In genomic region chr18:63452273-63452672, GRCh38 we compare ENCODE assay signal across 1 cellular context.
TF ChIP-seq lines count a peak whose summit lies in the region.

No MANE protein-coding gene starts in this region.

TF ChIP-seq in HEK293, 187 proteins besides CTCF, POLR2A, EP300 and RAD21 (continued from another document):
- TF ChIP-seq ZSCAN18 (tag by site-specific recombination; IDR thresholded peaks at IDR 0.05) (no peak), PRDM6 (tag by site-specific recombination; IDR thresholded peaks at IDR 0.05) (peak; percentile 78), TCF7L2 (IDR thresholded peaks at IDR 0.05; ENCODE audit: borderline replicate concordance, low read depth, low read length) (peak; percentile 26; the same call in 1 of the 2 replicates), ZNF561 (tag by site-specific recombination; IDR thresholded peaks at IDR 0.05; ENCODE audit: borderline replicate concordance) (0 out of 2 replicates have a peak, but pooled peaks have one; percentile 26), KLF16 (tag by site-specific recombination; IDR thresholded peaks at IDR 0.05) (0 out of 2 replicates have a peak, but pooled peaks have one; percentile 25), ZNF610 (tag by site-specific recombination; IDR thresholded peaks at IDR 0.05; ENCODE audit: borderline replicate concordance) (no peak), KLF7 (tag by site-specific recombination; IDR thresholded peaks at IDR 0.05; ENCODE audit: borderline replicate concordance) (peak; percentile 61; the same call in 1 of the 2 replicates), ZNF843 (tag by site-specific recombination; IDR thresholded peaks at IDR 0.05) (peak; percentile 75; the same call in 1 of the 2 replicates), ZNF169 (tag by site-specific recombination; IDR thresholded peaks at IDR 0.05) (no peak), ZNF138 (tag by site-specific recombination; IDR thresholded peaks at IDR 0.05; ENCODE audit: borderline replicate concordance) (no peak), ZNF549 (tag by site-specific recombination; IDR thresholded peaks at IDR 0.05) (no peak), PRDM4 (tag by site-specific recombination; IDR thresholded peaks at IDR 0.05) (peak; percentile 13; the same call in 1 of the 2 replicates), IKZF3 (tag by site-specific recombination; IDR thresholded peaks at IDR 0.05) (no peak), ZBTB44 (tag by site-specific recombination; IDR thresholded peaks at IDR 0.05) (peak; percentile 71; the same call in 1 of the 2 replicates), ZNF248 (tag by site-specific recombination; IDR thresholded peaks at IDR 0.05) (no peak)
